8 cellular contexts compared by ENCODE assay signal in the genomic region with DNA sequence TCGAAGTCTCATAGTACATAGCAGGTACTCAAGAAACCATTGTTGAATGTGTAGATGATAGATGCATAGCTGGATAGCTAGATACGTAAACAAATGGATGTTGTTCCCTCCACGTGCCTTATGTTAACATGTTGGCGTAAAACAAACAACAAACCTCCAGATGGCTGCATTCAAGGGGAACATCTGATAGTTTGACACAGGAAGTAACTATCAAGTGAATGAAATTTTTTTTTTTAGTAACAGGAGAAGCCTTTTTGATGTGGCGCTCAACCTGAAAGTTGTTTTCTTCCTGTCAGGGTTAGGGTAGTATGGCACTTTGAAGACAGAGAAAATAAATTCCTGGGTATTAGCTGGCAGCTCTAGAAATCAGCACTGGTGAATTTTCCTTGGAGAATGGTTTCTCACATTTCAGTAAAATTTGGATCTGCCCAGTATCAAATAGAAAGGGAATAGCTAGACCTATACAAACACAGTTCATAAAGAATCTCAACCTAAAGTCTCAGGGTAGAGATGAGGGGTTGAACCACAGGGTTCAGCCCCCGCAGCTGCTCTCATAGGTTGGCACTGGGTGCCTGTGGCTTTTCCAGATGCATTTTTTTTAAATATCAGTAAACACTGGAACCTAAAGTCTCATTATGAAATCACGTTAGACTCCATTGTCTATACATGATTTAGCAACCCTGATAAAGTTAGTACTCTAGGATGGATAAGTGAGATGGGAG. TPM values are rescaled to one million over a fixed set of nuclear protein-coding genes. Genes with fewer than 3 reads are reported as not detected.
DNase-seq lines count a peak whose midpoint lies in the region; ATAC-seq lines count a peak whose summit lies in the region.

No MANE protein-coding gene starts in this region.

- peaks cover 10 to 26% of the 10 kb centered on the region in 2 donors for H3K36me3 Mint-ChIP-seq in activated T-cell treated with anti-CD3 and anti-CD28 coated beads, Interleukin-2, amount 50 U/mL, for 72 hours (ENCODE audit: insufficient read depth in 2 of 2)
- peaks cover 10% of the 10 kb centered on the region for H3K36me3 Mint-ChIP-seq in IgD-negative memory B cell
- H3K36me3 Mint-ChIP-seq in activated CD4-positive, alpha-beta memory T cell treated with anti-CD3 and anti-CD28 coated beads for 36 hours, result peaks cover 8% of the 10 kb centered on the region
- peaks cover 6% of the 10 kb centered on the region in 2 donors for H3K36me3 Mint-ChIP-seq in stimulated activated naive B cell treated with anti-CD40 and anti-IgM and Interleukin-4, amounts not matched to agents 10 μg/mL and 1 μg/mL and 100 μg/mL, for 72 hours

- intact Hi-C loops in activated CD4-positive, alpha-beta memory T cell treated with anti-CD3 and anti-CD28 coated beads for 36 hours (cut with micrococcal nuclease), result loop anchor here (1.0 to 2.0 kb wide), 3 partner anchors 18 to 111 kb away; a partner anchor contains a TSS
- intact Hi-C loops in posterior vena cava (cut with DNase I), result no loop called here

- peak overlapping the region; percentile 63 to 76 for H3K4me3 Mint-ChIP-seq in activated T-cell treated with anti-CD3 and anti-CD28 coated beads, Interleukin-2, amount 50 U/mL, for 72 hours
- peak overlapping the region; percentile 23 to 83 (median 47) for H3K4me3 Mint-ChIP-seq in IgD-negative memory B cell
- H3K4me3 Mint-ChIP-seq in activated CD4-positive, alpha-beta memory T cell treated with anti-CD3 and anti-CD28 coated beads for 36 hours, result peak overlapping the region; percentile 30
- H3K4me3 Mint-ChIP-seq in stimulated activated naive B cell treated with anti-CD40 and anti-IgM and Interleukin-4, amounts not matched to agents 10 μg/mL and 1 μg/mL and 100 μg/mL, for 72 hours, result peak overlapping the region; percentile 20 to 29

- DNase-seq in activated T-cell treated with anti-CD3 and anti-CD28 coated beads, Interleukin-2, amount 50 U/mL, for 72 hours, result no peak
- DNase-seq in activated T-cell treated with anti-CD3 and anti-CD28 coated beads for 4 hours (no peak), posterior vena cava (ENCODE audit: low spot score) (no peak), mesenteric fat pad (ENCODE audit: low spot score) (no peak)
- peak; percentile 57 for DNase-seq in activated CD4-positive, alpha-beta memory T cell treated with anti-CD3 and anti-CD28 coated beads for 36 hours
- DNase-seq in stimulated activated naive B cell treated with anti-CD40 and anti-IgM and Interleukin-4, amounts not matched to agents 10 μg/mL and 1 μg/mL and 100 μg/mL, for 72 hours, result no peak

- H3K27ac Mint-ChIP-seq in activated T-cell treated with anti-CD3 and anti-CD28 coated beads, Interleukin-2, amount 50 U/mL, for 72 hours, result peak overlapping the region; percentile 49
- peak overlapping the region; percentile 69 to 91 (median 90) for H3K27ac Mint-ChIP-seq in IgD-negative memory B cell
- peak overlapping the region; percentile 55 for H3K27ac Mint-ChIP-seq in activated CD4-positive, alpha-beta memory T cell treated with anti-CD3 and anti-CD28 coated beads for 36 hours
- peak overlapping the region; percentile 67 for H3K27ac Mint-ChIP-seq in stimulated activated naive B cell treated with anti-CD40 and anti-IgM and Interleukin-4, amounts not matched to agents 10 μg/mL and 1 μg/mL and 100 μg/mL, for 72 hours

- peaks cover 5 to 12% of the 10 kb centered on the region in 2 donors for H3K9me3 Mint-ChIP-seq in activated T-cell treated with anti-CD3 and anti-CD28 coated beads, Interleukin-2, amount 50 U/mL, for 72 hours
- H3K9me3 Mint-ChIP-seq in IgD-negative memory B cell, result peaks cover 0 to 12% (median 4%) of the 10 kb centered on the region in 3 donors
- H3K9me3 Mint-ChIP-seq in activated CD4-positive, alpha-beta memory T cell treated with anti-CD3 and anti-CD28 coated beads for 36 hours, result peaks cover 33% of the 10 kb centered on the region
- peaks cover 5 to 6% of the 10 kb centered on the region in 2 donors for H3K9me3 Mint-ChIP-seq in stimulated activated naive B cell treated with anti-CD40 and anti-IgM and Interleukin-4, amounts not matched to agents 10 μg/mL and 1 μg/mL and 100 μg/mL, for 72 hours

- H3K27me3 Mint-ChIP-seq in activated T-cell treated with anti-CD3 and anti-CD28 coated beads, Interleukin-2, amount 50 U/mL, for 72 hours (ENCODE audit: low read depth), result no peaks in the 10 kb centered on the region
- H3K27me3 Mint-ChIP-seq in IgD-negative memory B cell, result no peaks in the 10 kb centered on the region
- H3K27me3 Mint-ChIP-seq in activated CD4-positive, alpha-beta memory T cell treated with anti-CD3 and anti-CD28 coated beads for 36 hours, result no peaks in the 10 kb centered on the region
- no peaks in the 10 kb centered on the region for H3K27me3 Mint-ChIP-seq in stimulated activated naive B cell treated with anti-CD40 and anti-IgM and Interleukin-4, amounts not matched to agents 10 μg/mL and 1 μg/mL and 100 μg/mL, for 72 hours

- peak; percentile 61 to 72 for ATAC-seq in activated T-cell treated with anti-CD3 and anti-CD28 coated beads, Interleukin-2, amount 50 U/mL, for 72 hours (replicated peaks in 1 of 2)
- no peak for ATAC-seq in stimulated activated naive B cell treated with anti-CD40 and anti-IgM and Interleukin-4, amounts not matched to agents 10 μg/mL and 1 μg/mL and 100 μg/mL, for 72 hours (replicated peaks)
- no peak for ATAC-seq in HG02870 (IDR thresholded peaks at IDR 0.05; ENCODE audit: unreplicated experiment)

- CTCF ChIA-PET in activated CD4-positive, alpha-beta memory T cell treated with anti-CD3 and anti-CD28 coated beads for 36 hours (lab: Charles Lee), result no interaction called here

- peaks cover 49% of the 10 kb centered on the region for H3K4me1 Mint-ChIP-seq in activated T-cell treated with anti-CD3 and anti-CD28 coated beads, Interleukin-2, amount 50 U/mL, for 72 hours (ENCODE audit: low read depth)
- H3K4me1 Mint-ChIP-seq in IgD-negative memory B cell, result peaks cover 29 to 41% (median 39%) of the 10 kb centered on the region in 3 donors
- peaks cover 39% of the 10 kb centered on the region for H3K4me1 Mint-ChIP-seq in activated CD4-positive, alpha-beta memory T cell treated with anti-CD3 and anti-CD28 coated beads for 36 hours (ENCODE audit: low read depth)
- peaks cover 36 to 52% of the 10 kb centered on the region in 2 donors for H3K4me1 Mint-ChIP-seq in stimulated activated naive B cell treated with anti-CD40 and anti-IgM and Interleukin-4, amounts not matched to agents 10 μg/mL and 1 μg/mL and 100 μg/mL, for 72 hours

- POLR2A ChIA-PET in activated CD4-positive, alpha-beta memory T cell treated with anti-CD3 and anti-CD28 coated beads for 36 hours (lab: Charles Lee), result interaction anchor here (1.0 to 4.0 kb wide), 2 partner anchors 16 to 20 kb away, joined by 3 to 20 read pairs; a partner anchor contains a TSS

RNA-seq across cellular contexts. Expression of a gene that starts 18.8 kb away (rescaled TPM):
- 100 to 1,000 TPM; 162 to 209 TPM for total RNA-seq in activated T-cell treated with anti-CD3 and anti-CD28 coated beads, Interleukin-2, amount 50 U/mL, for 72 hours
- 297 TPM for polyA plus RNA-seq in IgD-negative memory B cell
- total RNA-seq in activated CD4-positive, alpha-beta memory T cell treated with anti-CD3 and anti-CD28 coated beads for 36 hours, result 100 to 1,000 TPM; 211 to 213 TPM
- total RNA-seq in posterior vena cava, result 100 to 1,000 TPM; 167 to 192 TPM
- 323 TPM for total RNA-seq in mesenteric fat pad

Comparison
In these comparisons a context has a peak if more than half of its experiments do, and no peak if none do; other contexts are left out.
1. ATAC-seq: peak in activated T-cell treated with anti-CD3 and anti-CD28 coated beads, Interleukin-2, amount 50 U/mL, for 72 hours (2 of 2); none in stimulated activated naive B cell treated with anti-CD40 and anti-IgM and Interleukin-4, amounts not matched to agents 10 μg/mL and 1 μg/mL and 100 μg/mL, for 72 hours (0 of 2) and HG02870 (single experiment).
2. Peak in every context shown above with its lines, with median percentiles within 50 percentile points of each other: H3K27ac Mint-ChIP-seq and H3K4me3 Mint-ChIP-seq.